ENCODE assay signal across 23 cellular contexts in genomic region chr18:44546954-44547353, GRCh38.
"Had no signal": no experiment of that assay in that cellular context is flagged by ENCODE, and none has a peak within 500 bp of the region (broad histone marks: within the 10 kb centered on the region; RNA-seq: fewer than 3 reads in every experiment).

No MANE protein-coding gene starts in this region.

- ATAC-seq: naive thymus-derived CD8-positive, alpha-beta T cell; natural killer cell treated with Interleukin-12 subunit alpha and Interleukin-12 subunit beta and Interleukin-15 and Interleukin-18, amount 100 ng/mL, for 72 hours; pancreas; psoas muscle; right cardiac atrium; right lobe of liver; stimulated activated memory B cell treated with anti-CD40 and anti-IgM and Interleukin-4, amounts not matched to agents 10 μg/mL and 1 μg/mL and 100 μg/mL, for 72 hours had no signal

- H3K4me1 Mint-ChIP-seq: nephron progenitor cell had no signal

- H3K36me3 Mint-ChIP-seq: naive thymus-derived CD8-positive, alpha-beta T cell; natural killer cell treated with Interleukin-12 subunit alpha and Interleukin-12 subunit beta and Interleukin-15 and Interleukin-18, amount 100 ng/mL, for 72 hours; stimulated activated memory B cell treated with anti-CD40 and anti-IgM and Interleukin-4, amounts not matched to agents 10 μg/mL and 1 μg/mL and 100 μg/mL, for 72 hours had no signal

- H3K4me3 Mint-ChIP-seq: naive thymus-derived CD8-positive, alpha-beta T cell; natural killer cell treated with Interleukin-12 subunit alpha and Interleukin-12 subunit beta and Interleukin-15 and Interleukin-18, amount 100 ng/mL, for 72 hours; nephron progenitor cell; neural crest cell; stimulated activated memory B cell treated with anti-CD40 and anti-IgM and Interleukin-4, amounts not matched to agents 10 μg/mL and 1 μg/mL and 100 μg/mL, for 72 hours; stimulated activated naive CD8-positive, alpha-beta T cell treated with anti-CD3 and anti-CD28 coated beads, Interleukin-15, Interleukin-2, amounts not matched to agents 100 ng/mL and 50 ng/mL, for 24 hours had no signal

- DNase-seq: naive thymus-derived CD8-positive, alpha-beta T cell; nephron progenitor cell; nucleus accumbens; pancreas; psoas muscle; right cardiac atrium; right lobe of liver; sigmoid colon; spleen; stimulated activated CD4-positive, alpha-beta T cell treated with anti-CD3 and anti-CD28 coated beads, Interleukin-12 subunit alpha, Interleukin-12 subunit beta, amount 100 ng/mL, for 4 hours; stimulated activated CD4-positive, alpha-beta T cell treated with anti-CD3 and anti-CD28 coated beads, Interleukin-1b, Interleukin-23, amount 100 ng/mL, for 48 hours; stimulated activated CD4-positive, alpha-beta T cell treated with anti-CD3 and anti-CD28 coated beads, Interleukin-4, amount 100 ng/mL, for 1 hour; stimulated activated CD4-positive, alpha-beta T cell treated with anti-CD3 and anti-CD28 coated beads, Interleukin-4, amount 100 ng/mL, for 4 hours; stimulated activated CD8-positive, alpha-beta memory T cell treated with anti-CD3 and anti-CD28 coated beads, Interleukin-4, amount 100 ng/mL, for 48 hours; stimulated activated naive CD4-positive, alpha-beta T cell treated with Interleukin-2 at 50 U/mL for 16 hours; stomach; thyroid gland; trophoblast cell; upper lobe of left lung had no signal

- H3K27ac Mint-ChIP-seq: naive thymus-derived CD8-positive, alpha-beta T cell; natural killer cell treated with Interleukin-12 subunit alpha and Interleukin-12 subunit beta and Interleukin-15 and Interleukin-18, amount 100 ng/mL, for 72 hours; nephron progenitor cell; stimulated activated memory B cell treated with anti-CD40 and anti-IgM and Interleukin-4, amounts not matched to agents 10 μg/mL and 1 μg/mL and 100 μg/mL, for 72 hours; stimulated activated naive CD8-positive, alpha-beta T cell treated with anti-CD3 and anti-CD28 coated beads, Interleukin-15, Interleukin-2, amounts not matched to agents 100 ng/mL and 50 ng/mL, for 24 hours had no signal

- H3K9me3 Mint-ChIP-seq: naive thymus-derived CD8-positive, alpha-beta T cell; natural killer cell treated with Interleukin-12 subunit alpha and Interleukin-12 subunit beta and Interleukin-15 and Interleukin-18, amount 100 ng/mL, for 72 hours; nephron progenitor cell; neural crest cell; stimulated activated memory B cell treated with anti-CD40 and anti-IgM and Interleukin-4, amounts not matched to agents 10 μg/mL and 1 μg/mL and 100 μg/mL, for 72 hours; stimulated activated naive CD8-positive, alpha-beta T cell treated with anti-CD3 and anti-CD28 coated beads, Interleukin-15, Interleukin-2, amounts not matched to agents 100 ng/mL and 50 ng/mL, for 24 hours had no signal

- H3K27me3 Mint-ChIP-seq: naive thymus-derived CD8-positive, alpha-beta T cell; natural killer cell treated with Interleukin-12 subunit alpha and Interleukin-12 subunit beta and Interleukin-15 and Interleukin-18, amount 100 ng/mL, for 72 hours; stimulated activated memory B cell treated with anti-CD40 and anti-IgM and Interleukin-4, amounts not matched to agents 10 μg/mL and 1 μg/mL and 100 μg/mL, for 72 hours; stimulated activated naive CD8-positive, alpha-beta T cell treated with anti-CD3 and anti-CD28 coated beads, Interleukin-15, Interleukin-2, amounts not matched to agents 100 ng/mL and 50 ng/mL, for 24 hours had no signal
